ENCODE assay signal across 15 cellular contexts in genomic region chrX:2592279-2592678, GRCh38.
DNase-seq lines count a peak whose midpoint lies in the region; ATAC-seq and TF ChIP-seq lines count a peak whose summit lies in the region.
"Had no signal": no experiment of that assay in that cellular context is flagged by ENCODE, and none has a peak within 500 bp of the region (broad histone marks: within the 10 kb centered on the region; RNA-seq: fewer than 3 reads in every experiment).

No MANE protein-coding gene starts in this region.

- ATAC-seq in T-helper 17 cell (no peak), GM19351 (IDR thresholded peaks at IDR 0.05; ENCODE audit: unreplicated experiment) (no peak)
- no peak for ATAC-seq in activated naive CD4-positive, alpha-beta T cell treated with anti-CD3 and anti-CD28 coated beads, Interleukin-2, amount 50 U/mL, for 72 hours

- peaks cover 21 to 43% (median 33%) of the 10 kb centered on the region in 11 experiments for H3K9me3 ChIP-seq in BLaER1 treated with 17β-estradiol and CSF1 and Interleukin-3, amounts not matched to agents 10 nM and 100 nM (replicated peaks in 1 of 11)
- H3K9me3 ChIP-seq in H9 (ENCODE audit: control insufficient read depth, low read depth, low read length) (no peaks in the 10 kb centered on the region), T-helper 17 cell (ENCODE audit: control insufficient read depth, low read length, poor library complexity, severe bottlenecking) (no peaks in the 10 kb centered on the region), trophoblast cell (ENCODE audit: insufficient read depth, low read depth, low read length) (no peaks in the 10 kb centered on the region)

- no peak overlapping the region for H4K5ac ChIP-seq in H9 (ENCODE audit: insufficient read length, low read depth, low read length)

- peak overlapping the region; percentile 40 to 75 (median 66) for H3K4me2 ChIP-seq in BLaER1 treated with 17β-estradiol and CSF1 and Interleukin-3, amounts not matched to agents 10 nM and 100 nM
- H3K4me2 ChIP-seq in H9 (ENCODE audit: insufficient read depth, insufficient read length, low read length): no peak overlapping the region
- no peak overlapping the region for H3K4me2 ChIP-seq in trophoblast cell (ENCODE audit: low read length)

- peak overlapping the region; percentile 38 to 63 (median 56); a peak in 4 of 7 replicates for H3K27ac Mint-ChIP-seq in H9
- H3K27ac Mint-ChIP-seq in T-helper 17 cell: peak overlapping the region; percentile 62
- H3K27ac Mint-ChIP-seq in activated naive CD4-positive, alpha-beta T cell treated with anti-CD3 and anti-CD28 coated beads, Interleukin-2, amount 50 U/mL, for 72 hours: no peak overlapping the region

- no peaks in the 10 kb centered on the region for H3K9me3 Mint-ChIP-seq in H9
- H3K9me3 Mint-ChIP-seq in activated naive CD4-positive, alpha-beta T cell treated with anti-CD3 and anti-CD28 coated beads, Interleukin-2, amount 50 U/mL, for 72 hours: no peaks in the 10 kb centered on the region

- H4K91ac ChIP-seq in H9 (ENCODE audit: insufficient read length, low read depth, low read length) (no peak overlapping the region), trophoblast cell (ENCODE audit: low read depth, low read length) (no peak overlapping the region)

- H2BK12ac ChIP-seq in H9 (ENCODE audit: insufficient read length, low read depth, low read length) (no peak overlapping the region), trophoblast cell (ENCODE audit: low read length) (no peak overlapping the region)

- H2AFZ ChIP-seq in H9 (ENCODE audit: low read length) (no peak overlapping the region), trophoblast cell (ENCODE audit: insufficient read depth, low read length, poor library complexity) (no peak overlapping the region)

- H3K23me2 ChIP-seq in H9 (ENCODE audit: insufficient read length, low read depth, low read length, poor library complexity, severe bottlenecking): no peaks in the 10 kb centered on the region

- H2BK20ac ChIP-seq in H9 (ENCODE audit: low read depth, low read length, poor library complexity, severe bottlenecking): no peak overlapping the region

- H3K4me1 Mint-ChIP-seq in H9: peaks cover 16 to 18% of the 10 kb centered on the region in 2 experiments
- H3K4me1 Mint-ChIP-seq in T-helper 17 cell: peaks cover 15% of the 10 kb centered on the region

- H4K20me1 ChIP-seq in BLaER1 treated with 17β-estradiol and CSF1 and Interleukin-3, amounts not matched to agents 10 nM and 100 nM: peaks cover 0 to 58% (median 0%) of the 10 kb centered on the region in 11 experiments; a peak in 4 of 22 replicates
- H4K20me1 ChIP-seq in H9 (ENCODE audit: control insufficient read depth, insufficient read depth, insufficient read length): no peaks in the 10 kb centered on the region

- no peak overlapping the region for H3K4me3 Mint-ChIP-seq in H9
- no peak overlapping the region for H3K4me3 Mint-ChIP-seq in T-helper 17 cell

- H2BK120ac ChIP-seq in H9 (ENCODE audit: low read depth, low read length, poor library complexity, severe bottlenecking) (no peak overlapping the region), trophoblast cell (ENCODE audit: insufficient read depth, low read length, poor library complexity) (no peak overlapping the region)

- H3K36me3 Mint-ChIP-seq in H9 (ENCODE audit: insufficient read depth in 1 of 3, low read depth in 3 of 3) (peaks cover 2 to 12% (median 4%) of the 10 kb centered on the region in 3 experiments; a peak in 6 of 7 replicates), T-helper 17 cell (ENCODE audit: low read depth) (peaks cover 4% of the 10 kb centered on the region)
- no peaks in the 10 kb centered on the region for H3K36me3 Mint-ChIP-seq in activated naive CD4-positive, alpha-beta T cell treated with anti-CD3 and anti-CD28 coated beads, Interleukin-2, amount 50 U/mL, for 72 hours

- H3K9ac ChIP-seq in BLaER1 treated with 17β-estradiol and CSF1 and Interleukin-3, amounts not matched to agents 10 nM and 100 nM: 0 out of 22 replicates have a peak overlapping the region, but pooled peaks of 1 of the 11 experiments have one; percentile 23
- H3K9ac ChIP-seq in H9 (ENCODE audit: extremely low read depth, insufficient read length, low read length) (no peak overlapping the region), trophoblast cell (ENCODE audit: low read length) (no peak overlapping the region)

- WGBS in H9 (ENCODE audit: extremely low coverage, insufficient read length, low lambda C conversion rate): no CpG with 5 or more reads among the region's 3 CpGs
- no CpG with 5 or more reads among the region's 3 CpGs for WGBS in trophoblast cell (ENCODE audit: extremely low coverage, insufficient coverage, insufficient read length)

- H2AK5ac ChIP-seq in H9 (ENCODE audit: insufficient read length, low read length) (no peak overlapping the region), trophoblast cell (ENCODE audit: low read length) (no peak overlapping the region)

- H3K79me2 ChIP-seq in H9 (ENCODE audit: insufficient read depth, low read length): no peaks in the 10 kb centered on the region
- no peaks in the 10 kb centered on the region for H3K79me2 ChIP-seq in trophoblast cell (ENCODE audit: control insufficient read depth, insufficient read depth, low read length, poor library complexity)

- H3K14ac ChIP-seq in H9 (ENCODE audit: insufficient read depth, low read length) (no peak overlapping the region), trophoblast cell (ENCODE audit: low read length) (no peak overlapping the region)

- H3K4me3 ChIP-seq in BLaER1 treated with 17β-estradiol and CSF1 and Interleukin-3, amounts not matched to agents 10 nM and 100 nM: no peak overlapping the region
- no peak overlapping the region for H3K4me3 ChIP-seq in trophoblast cell (ENCODE audit: low read depth, low read length)

- H3K27me3 Mint-ChIP-seq in H9 (ENCODE audit: low read depth) (no peaks in the 10 kb centered on the region), T-helper 17 cell (no peaks in the 10 kb centered on the region)

- no peak overlapping the region for H3K56ac ChIP-seq in H9 (ENCODE audit: insufficient read length, low read depth, low read length)

- peaks cover 4 to 22% (median 8%) of the 10 kb centered on the region in 11 experiments; a peak in 19 of 22 replicates for H3K27me3 ChIP-seq in BLaER1 treated with 17β-estradiol and CSF1 and Interleukin-3, amounts not matched to agents 10 nM and 100 nM
- no peaks in the 10 kb centered on the region for H3K27me3 ChIP-seq in H9 (ENCODE audit: insufficient read depth, low read length)
- H3K27me3 ChIP-seq in trophoblast cell (ENCODE audit: insufficient read depth, low read length): no peaks in the 10 kb centered on the region

- H2BK5ac ChIP-seq in H9 (ENCODE audit: insufficient read length, low read length) (no peak overlapping the region), trophoblast cell (ENCODE audit: low read depth, low read length, poor library complexity) (no peak overlapping the region)

- no peak for DNase-seq in H9
- no peak for DNase-seq in T-helper 17 cell
- DNase-seq in trophoblast cell: peak; percentile 70 to 91
- no peak for DNase-seq in NCI-H1436 treated with DMSO at 0.1 percent for 48 hours (lab: John Stamatoyannopoulos, UW)
- no peak for DNase-seq in activated naive CD4-positive, alpha-beta T cell treated with anti-CD3 and anti-CD28 coated beads, Interleukin-2, amount 50 U/mL, for 72 hours (ENCODE audit: low spot score in 2 of 2)
- no peak for DNase-seq in central memory CD4-positive, alpha-beta T cell
- DNase-seq: COR-L47, DMS53, NCI-H1930, NCI-H69, RPMI8226, SIG-M5 had no signal

- H3K18ac ChIP-seq in H9 (ENCODE audit: insufficient read length, low read depth, low read length) (no peak overlapping the region), trophoblast cell (ENCODE audit: low read length) (no peak overlapping the region)

- H3K79me1 ChIP-seq in H9 (ENCODE audit: insufficient read depth, low read depth, low read length, poor library complexity, severe bottlenecking): no peaks in the 10 kb centered on the region
- H3K79me1 ChIP-seq in trophoblast cell (ENCODE audit: low read length): no peaks in the 10 kb centered on the region

- H4K8ac ChIP-seq in H9 (replicated peaks; ENCODE audit: insufficient read length, low read depth, low read length) (no peak overlapping the region), trophoblast cell (ENCODE audit: low read depth, low read length) (no peak overlapping the region)

- H3T11ph ChIP-seq in H9 (ENCODE audit: low read length): no peak overlapping the region

- H3K36me3 ChIP-seq in BLaER1 treated with 17β-estradiol and CSF1 and Interleukin-3, amounts not matched to agents 10 nM and 100 nM: peaks cover 16 to 28% (median 21%) of the 10 kb centered on the region in 11 experiments; a peak in 21 of 22 replicates
- no peaks in the 10 kb centered on the region for H3K36me3 ChIP-seq in trophoblast cell (ENCODE audit: control insufficient read depth in 1 of 2, insufficient read depth in 2 of 2, low read length in 2 of 2)

- no peak for TF ChIP-seq CTCF in H9 (conservative IDR thresholded peaks at IDR 0.05)

- peak overlapping the region in 1 of 11 experiments; percentile 49; a peak in 2 of 22 replicates for H3K27ac ChIP-seq in BLaER1 treated with 17β-estradiol and CSF1 and Interleukin-3, amounts not matched to agents 10 nM and 100 nM
- H3K27ac ChIP-seq in H9 (ENCODE audit: insufficient read length, low read depth, low read length) (no peak overlapping the region), trophoblast cell (ENCODE audit: low read depth, low read length) (no peak overlapping the region)
- H3K27ac ChIP-seq: C4-2B had no signal

- no peak overlapping the region for H2BK15ac ChIP-seq in H9 (ENCODE audit: low read depth, low read length)

- no peak overlapping the region for H4K12ac ChIP-seq in trophoblast cell (ENCODE audit: low read depth, low read length)

- no peak overlapping the region for H3K4ac ChIP-seq in H9 (ENCODE audit: low read depth, low read length)
- H3K4ac ChIP-seq in trophoblast cell (ENCODE audit: low read depth, low read length): no peak overlapping the region

- H3K23ac ChIP-seq in H9 (ENCODE audit: insufficient read length, low read depth, low read length) (no peak overlapping the region), trophoblast cell (ENCODE audit: low read length) (no peak overlapping the region)

- H3K4me1 ChIP-seq in BLaER1 treated with 17β-estradiol and CSF1 and Interleukin-3, amounts not matched to agents 10 nM and 100 nM: peaks cover 28 to 74% (median 41%) of the 10 kb centered on the region in 10 experiments
- H3K4me1 ChIP-seq in H9 (ENCODE audit: insufficient read depth, low read length) (peaks cover 3% of the 10 kb centered on the region; the same call in 1 of the 2 replicates), trophoblast cell (ENCODE audit: control insufficient read depth in 1 of 2, insufficient read depth in 2 of 2, low read length in 2 of 2) (peaks cover 0 to 2% of the 10 kb centered on the region in 2 experiments)

Comparison
In these comparisons a context has a peak if more than half of its experiments do, and no peak if none do; other contexts are left out.
1. H3K4me2 ChIP-seq: peak in BLaER1 treated with 17β-estradiol and CSF1 and Interleukin-3, amounts not matched to agents 10 nM and 100 nM (11 of 11); none in H9 (single experiment) and trophoblast cell (single experiment).
2. DNase-seq: peak in trophoblast cell (2 of 2); none in H9 (single experiment), T-helper 17 cell (0 of 3), NCI-H1436 treated with DMSO at 0.1 percent for 48 hours (single experiment), activated naive CD4-positive, alpha-beta T cell treated with anti-CD3 and anti-CD28 coated beads, Interleukin-2, amount 50 U/mL, for 72 hours (0 of 2) and central memory CD4-positive, alpha-beta T cell (single experiment).
3. H3K27ac Mint-ChIP-seq: peak in H9 (3 of 3) and T-helper 17 cell (single experiment); none in activated naive CD4-positive, alpha-beta T cell treated with anti-CD3 and anti-CD28 coated beads, Interleukin-2, amount 50 U/mL, for 72 hours (0 of 2).